ENCODE assay signal across 1 cellular context in the genomic region with DNA sequence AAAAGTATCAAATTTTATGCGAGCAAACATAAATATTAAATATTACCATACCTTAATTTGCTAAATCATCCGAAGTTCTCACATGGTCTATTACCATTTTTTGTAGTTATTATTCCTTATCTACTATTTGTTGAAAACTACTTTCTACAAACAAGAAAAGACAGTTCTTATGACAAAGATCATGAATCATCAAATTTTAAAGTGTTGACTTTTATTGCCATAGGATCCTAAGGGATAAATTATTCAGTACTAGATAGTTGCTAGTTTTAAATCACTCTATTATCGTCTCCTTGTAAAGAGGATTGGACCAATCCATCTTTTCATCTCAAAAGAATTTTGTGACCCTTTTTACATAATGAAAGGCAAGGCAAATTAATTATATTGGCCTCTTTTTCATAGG.
TF ChIP-seq lines count a peak whose summit lies in the region.

No MANE protein-coding gene starts in this region.

TF ChIP-seq in GM23338, 12 proteins besides CTCF, POLR2A, EP300 and RAD21:
- TF ChIP-seq, protein P1, sequence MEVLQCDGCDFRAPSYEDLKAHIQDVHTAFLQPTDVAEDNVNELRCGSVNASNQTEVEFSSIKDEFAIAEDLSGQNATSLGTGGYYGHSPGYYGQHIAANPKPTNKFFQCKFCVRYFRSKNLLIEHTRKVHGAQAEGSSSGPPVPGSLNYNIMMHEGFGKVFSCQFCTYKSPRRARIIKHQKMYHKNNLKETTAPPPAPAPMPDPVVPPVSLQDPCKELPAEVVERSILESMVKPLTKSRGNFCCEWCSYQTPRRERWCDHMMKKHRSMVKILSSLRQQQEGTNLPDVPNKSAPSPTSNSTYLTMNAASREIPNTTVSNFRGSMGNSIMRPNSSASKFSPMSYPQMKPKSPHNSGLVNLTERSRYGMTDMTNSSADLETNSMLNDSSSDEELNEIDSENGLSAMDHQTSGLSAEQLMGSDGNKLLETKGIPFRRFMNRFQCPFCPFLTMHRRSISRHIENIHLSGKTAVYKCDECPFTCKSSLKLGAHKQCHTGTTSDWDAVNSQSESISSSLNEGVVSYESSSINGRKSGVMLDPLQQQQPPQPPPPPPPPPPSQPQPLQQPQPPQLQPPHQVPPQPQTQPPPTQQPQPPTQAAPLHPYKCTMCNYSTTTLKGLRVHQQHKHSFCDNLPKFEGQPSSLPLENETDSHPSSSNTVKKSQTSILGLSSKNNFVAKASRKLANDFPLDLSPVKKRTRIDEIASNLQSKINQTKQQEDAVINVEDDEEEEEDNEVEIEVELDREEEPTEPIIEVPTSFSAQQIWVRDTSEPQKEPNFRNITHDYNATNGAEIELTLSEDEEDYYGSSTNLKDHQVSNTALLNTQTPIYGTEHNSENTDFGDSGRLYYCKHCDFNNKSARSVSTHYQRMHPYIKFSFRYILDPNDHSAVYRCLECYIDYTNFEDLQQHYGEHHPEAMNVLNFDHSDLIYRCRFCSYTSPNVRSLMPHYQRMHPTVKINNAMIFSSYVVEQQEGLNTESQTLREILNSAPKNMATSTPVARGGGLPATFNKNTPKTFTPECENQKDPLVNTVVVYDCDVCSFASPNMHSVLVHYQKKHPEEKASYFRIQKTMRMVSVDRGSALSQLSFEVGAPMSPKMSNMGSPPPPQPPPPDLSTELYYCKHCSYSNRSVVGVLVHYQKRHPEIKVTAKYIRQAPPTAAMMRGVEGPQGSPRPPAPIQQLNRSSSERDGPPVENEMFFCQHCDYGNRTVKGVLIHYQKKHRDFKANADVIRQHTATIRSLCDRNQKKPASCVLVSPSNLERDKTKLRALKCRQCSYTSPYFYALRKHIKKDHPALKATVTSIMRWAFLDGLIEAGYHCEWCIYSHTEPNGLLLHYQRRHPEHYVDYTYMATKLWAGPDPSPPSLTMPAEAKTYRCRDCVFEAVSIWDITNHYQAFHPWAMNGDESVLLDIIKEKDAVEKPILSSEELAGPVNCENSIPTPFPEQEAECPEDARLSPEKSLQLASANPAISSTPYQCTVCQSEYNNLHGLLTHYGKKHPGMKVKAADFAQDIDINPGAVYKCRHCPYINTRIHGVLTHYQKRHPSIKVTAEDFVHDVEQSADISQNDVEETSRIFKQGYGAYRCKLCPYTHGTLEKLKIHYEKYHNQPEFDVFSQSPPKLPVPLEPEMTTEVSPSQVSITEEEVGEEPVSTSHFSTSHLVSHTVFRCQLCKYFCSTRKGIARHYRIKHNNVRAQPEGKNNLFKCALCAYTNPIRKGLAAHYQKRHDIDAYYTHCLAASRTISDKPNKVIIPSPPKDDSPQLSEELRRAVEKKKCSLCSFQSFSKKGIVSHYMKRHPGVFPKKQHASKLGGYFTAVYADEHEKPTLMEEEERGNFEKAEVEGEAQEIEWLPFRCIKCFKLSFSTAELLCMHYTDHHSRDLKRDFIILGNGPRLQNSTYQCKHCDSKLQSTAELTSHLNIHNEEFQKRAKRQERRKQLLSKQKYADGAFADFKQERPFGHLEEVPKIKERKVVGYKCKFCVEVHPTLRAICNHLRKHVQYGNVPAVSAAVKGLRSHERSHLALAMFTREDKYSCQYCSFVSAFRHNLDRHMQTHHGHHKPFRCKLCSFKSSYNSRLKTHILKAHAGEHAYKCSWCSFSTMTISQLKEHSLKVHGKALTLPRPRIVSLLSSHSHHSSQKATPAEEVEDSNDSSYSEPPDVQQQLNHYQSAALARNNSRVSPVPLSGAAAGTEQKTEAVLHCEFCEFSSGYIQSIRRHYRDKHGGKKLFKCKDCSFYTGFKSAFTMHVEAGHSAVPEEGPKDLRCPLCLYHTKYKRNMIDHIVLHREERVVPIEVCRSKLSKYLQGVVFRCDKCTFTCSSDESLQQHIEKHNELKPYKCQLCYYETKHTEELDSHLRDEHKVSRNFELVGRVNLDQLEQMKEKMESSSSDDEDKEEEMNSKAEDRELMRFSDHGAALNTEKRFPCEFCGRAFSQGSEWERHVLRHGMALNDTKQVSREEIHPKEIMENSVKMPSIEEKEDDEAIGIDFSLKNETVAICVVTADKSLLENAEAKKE (CRISPR knock-in tag; IDR thresholded peaks at IDR 0.05): no peak
- TF ChIP-seq, protein P2, sequence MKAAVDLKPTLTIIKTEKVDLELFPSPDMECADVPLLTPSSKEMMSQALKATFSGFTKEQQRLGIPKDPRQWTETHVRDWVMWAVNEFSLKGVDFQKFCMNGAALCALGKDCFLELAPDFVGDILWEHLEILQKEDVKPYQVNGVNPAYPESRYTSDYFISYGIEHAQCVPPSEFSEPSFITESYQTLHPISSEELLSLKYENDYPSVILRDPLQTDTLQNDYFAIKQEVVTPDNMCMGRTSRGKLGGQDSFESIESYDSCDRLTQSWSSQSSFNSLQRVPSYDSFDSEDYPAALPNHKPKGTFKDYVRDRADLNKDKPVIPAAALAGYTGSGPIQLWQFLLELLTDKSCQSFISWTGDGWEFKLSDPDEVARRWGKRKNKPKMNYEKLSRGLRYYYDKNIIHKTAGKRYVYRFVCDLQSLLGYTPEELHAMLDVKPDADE (IDR thresholded peaks at IDR 0.05): no peak
- TF ChIP-seq NANOG (IDR thresholded peaks at IDR 0.05; ENCODE audit: borderline replicate concordance) (no peak), CREB1 (CRISPR knock-in tag; IDR thresholded peaks at IDR 0.05; ENCODE audit: low read depth) (no peak), STAT1 (IDR thresholded peaks at IDR 0.05; ENCODE audit: unreplicated experiment) (no peak), JUNB (IDR thresholded peaks at IDR 0.05; ENCODE audit: unreplicated experiment) (no peak)
